ENCODE assay signal across 14 cellular contexts in genomic region chr19:49028686-49029085, GRCh38. TPM values are rescaled to one million over a fixed set of nuclear protein-coding genes. Genes with fewer than 3 reads are reported as not detected.
"Had no signal": no experiment of that assay in that cellular context is flagged by ENCODE, and none has a peak within 500 bp of the region (broad histone marks: within the 10 kb centered on the region; RNA-seq: fewer than 3 reads in every experiment).

No MANE protein-coding gene starts in this region.

RNA-seq across cellular contexts. Expression of gene CGB2, which starts 3.0 kb away (rescaled TPM):
- total RNA-seq: stomach, subcutaneous adipose tissue, suprapubic skin, temporal lobe, thoracic aorta, thyroid gland, tibial nerve, transverse colon, upper lobe of left lung, ureter, urinary bladder, uterus, vagina had no signal

RNA-seq across cellular contexts. Expression of gene CGB3, which starts 4.6 kb away (rescaled TPM):
- total RNA-seq: stomach, subcutaneous adipose tissue, suprapubic skin, temporal lobe, testis, thoracic aorta, thyroid gland, tibial nerve, transverse colon, upper lobe of left lung, ureter, urinary bladder, uterus, vagina had no signal

RNA-seq across cellular contexts. Expression of gene CGB1, which starts 8.0 kb away (rescaled TPM):
- total RNA-seq: stomach, subcutaneous adipose tissue, suprapubic skin, temporal lobe, thoracic aorta, thyroid gland, tibial nerve, transverse colon, upper lobe of left lung, ureter, urinary bladder, uterus, vagina had no signal

RNA-seq across cellular contexts. Expression of gene LHB, which starts 11.8 kb away (rescaled TPM):
- total RNA-seq: subcutaneous adipose tissue, suprapubic skin, temporal lobe, thoracic aorta, thyroid gland, ureter, urinary bladder, uterus, vagina had no signal

RNA-seq across cellular contexts. Expression of gene CGB5, which starts 15.0 kb away (rescaled TPM):
- total RNA-seq: stomach, subcutaneous adipose tissue, temporal lobe, thoracic aorta, tibial nerve, transverse colon, upper lobe of left lung, urinary bladder, uterus, vagina had no signal
